9 cellular contexts compared by ENCODE assay signal in genomic region chr9:9912459-9912858, GRCh38.
DNase-seq lines count a peak whose midpoint lies in the region; ATAC-seq and TF ChIP-seq lines count a peak whose summit lies in the region.
"Had no signal": no experiment of that assay in that cellular context is flagged by ENCODE, and none has a peak within 500 bp of the region (broad histone marks: within the 10 kb centered on the region; RNA-seq: fewer than 3 reads in every experiment).

No MANE protein-coding gene starts in this region.

- CTCF ChIA-PET in Calu3 (lab: Charles Lee): interaction anchor here (0.6 to 1.7 kb wide), 3 partner anchors 9 to 306 kb away, joined by 3 to 9 read pairs (median 5); no protein-coding TSS in a partner anchor

- H3K27me3 Mint-ChIP-seq in Calu3 (ENCODE audit: unreplicated experiment): no peaks in the 10 kb centered on the region

- no peak overlapping the region for H3K4me3 Mint-ChIP-seq in Calu3 (ENCODE audit: low read depth, unreplicated experiment)
- H3K4me3 Mint-ChIP-seq: stimulated activated effector memory CD8-positive, alpha-beta T cell treated with anti-CD3 and anti-CD28 coated beads, Interleukin-12 subunit alpha, Interleukin-12 subunit beta, amount 100 ng/mL, for 72 hours had no signal

- no peaks in the 10 kb centered on the region for H3K36me3 Mint-ChIP-seq in Calu3 (ENCODE audit: insufficient read depth, unreplicated experiment)
- H3K36me3 Mint-ChIP-seq: stimulated activated effector memory CD8-positive, alpha-beta T cell treated with anti-CD3 and anti-CD28 coated beads, Interleukin-12 subunit alpha, Interleukin-12 subunit beta, amount 100 ng/mL, for 72 hours had no signal

- peak; percentile 12 for TF ChIP-seq CTCF in Calu3 (IDR thresholded peaks at IDR 0.05; ENCODE audit: unreplicated experiment)
- peak in 32 of 56 donors; percentile 9 to 46 (median 29) for TF ChIP-seq CTCF in dorsolateral prefrontal cortex (IDR thresholded peaks at IDR 0.05 in 54 of 56, conservative IDR thresholded peaks at IDR 0.05 in 2 of 56; ENCODE audit: low read depth in 1 of 56, partially characterized antibody in 56 of 56)

- no peak overlapping the region for H3K4me3 ChIP-seq in dorsolateral prefrontal cortex

- BruUV-seq in Calu3 (replicated peaks; lab: Mats Ljungman, UMichigan): no TSS peak

- peak; percentile 58 for ATAC-seq in GM19035 (IDR thresholded peaks at IDR 0.05; ENCODE audit: unreplicated experiment)
- no peak for ATAC-seq in HG03139 (IDR thresholded peaks at IDR 0.05; ENCODE audit: unreplicated experiment)
- ATAC-seq: stimulated activated effector memory CD8-positive, alpha-beta T cell treated with anti-CD3 and anti-CD28 coated beads, Interleukin-12 subunit alpha, Interleukin-12 subunit beta, amount 100 ng/mL, for 72 hours had no signal

- H3K4me1 Mint-ChIP-seq in Calu3 (ENCODE audit: low read depth, unreplicated experiment): no peaks in the 10 kb centered on the region
- H3K4me1 Mint-ChIP-seq: stimulated activated effector memory CD8-positive, alpha-beta T cell treated with anti-CD3 and anti-CD28 coated beads, Interleukin-12 subunit alpha, Interleukin-12 subunit beta, amount 100 ng/mL, for 72 hours had no signal

- DNase-seq in Calu3: no peak
- peak; percentile 29 to 62 for DNase-seq in NCI-H2081 (lab: John Stamatoyannopoulos, UW)
- no peak for DNase-seq in dorsolateral prefrontal cortex
- DNase-seq in stimulated activated CD4-positive, alpha-beta T cell treated with anti-CD3 and anti-CD28 coated beads, Interleukin-4, amount 100 ng/mL, for 1 hour: no peak
- no peak for DNase-seq in T1000 (lab: John Stamatoyannopoulos, UW)
- DNase-seq in effector CD4-positive, alpha-beta T cell: no peak

- H3K9me3 Mint-ChIP-seq in Calu3 (ENCODE audit: low read depth, unreplicated experiment): no peaks in the 10 kb centered on the region

- no peak overlapping the region for H3K27ac Mint-ChIP-seq in Calu3 (ENCODE audit: unreplicated experiment)
- H3K27ac Mint-ChIP-seq: stimulated activated effector memory CD8-positive, alpha-beta T cell treated with anti-CD3 and anti-CD28 coated beads, Interleukin-12 subunit alpha, Interleukin-12 subunit beta, amount 100 ng/mL, for 72 hours had no signal

- intact Hi-C loops in Calu3 (cut with micrococcal nuclease; ENCODE audit: unreplicated experiment) (loop anchor here (1.0 to 2.0 kb wide), 2 partner anchors 122 to 306 kb away; no protein-coding TSS in a partner anchor), dorsolateral prefrontal cortex (cut with DNase I) (no loop called here)

- H3K27ac ChIP-seq in dorsolateral prefrontal cortex: no peak overlapping the region

- peaks cover 0 to 3% (median 0%) of the 10 kb centered on the region in 45 donors for H3K27me3 ChIP-seq in dorsolateral prefrontal cortex

Comparison
In these comparisons a context has a peak if more than half of its experiments do, and no peak if none do; other contexts are left out.
1. DNase-seq: peak in NCI-H2081 (2 of 2); none in Calu3 (single experiment), dorsolateral prefrontal cortex (0 of 10), stimulated activated CD4-positive, alpha-beta T cell treated with anti-CD3 and anti-CD28 coated beads, Interleukin-4, amount 100 ng/mL, for 1 hour (single experiment), T1000 (single experiment) and effector CD4-positive, alpha-beta T cell (single experiment).